1 cellular context compared by ENCODE assay signal in the genomic region with DNA sequence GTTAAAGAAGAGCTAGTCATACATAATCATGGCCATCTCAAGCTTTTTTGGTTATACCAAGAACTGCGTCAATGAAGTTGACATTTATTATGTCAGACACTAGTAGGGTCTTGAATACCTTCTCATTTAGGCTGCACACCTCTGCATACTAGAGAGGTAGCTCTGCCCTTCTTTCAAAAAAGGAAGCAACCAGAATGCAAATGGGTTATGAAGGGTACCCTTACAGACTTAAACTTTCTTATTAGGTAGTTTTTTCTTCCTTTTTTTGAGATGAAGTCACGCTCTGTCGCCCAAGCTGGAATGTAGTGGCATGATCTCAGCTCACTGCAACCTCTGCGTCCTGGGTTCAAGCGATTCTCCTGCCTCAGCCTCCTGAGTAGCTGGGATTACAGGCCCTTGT.
TF ChIP-seq lines count a peak whose summit lies in the region.

No MANE protein-coding gene starts in this region.

TF ChIP-seq in K562, 482 proteins besides CTCF, POLR2A, EP300 and RAD21:
- TF ChIP-seq ZNF639 (CRISPR knock-in tag; conservative IDR thresholded peaks at IDR 0.05 in 1 of 2, IDR thresholded peaks at IDR 0.05 in 1 of 2), result no peak
- no peak for TF ChIP-seq COPS2 (conservative IDR thresholded peaks at IDR 0.05)
- no peak for TF ChIP-seq ZFX (CRISPR knock-in tag; IDR thresholded peaks at IDR 0.05)
- no peak for TF ChIP-seq ETV6 (IDR thresholded peaks at IDR 0.05; ENCODE audit: borderline replicate concordance in 1 of 2, low read depth in 2 of 2, low read length in 1 of 2)
- TF ChIP-seq ETV6 (CRISPR knock-in tag; IDR thresholded peaks at IDR 0.05; ENCODE audit: borderline replicate concordance), result no peak
- no peak for TF ChIP-seq TBP (optimal IDR thresholded peaks at IDR 0.05; ENCODE audit: low read depth, low read length)
- no peak for TF ChIP-seq BMI1 (IDR thresholded peaks at IDR 0.05; ENCODE audit: low read length)
- no peak for TF ChIP-seq HMGN3 (IDR thresholded peaks at IDR 0.05; ENCODE audit: borderline replicate concordance, extremely low read depth, insufficient read length, low read depth, low read length)
- TF ChIP-seq FUS (optimal IDR thresholded peaks at IDR 0.05; ENCODE audit: low read depth, low read length), result no peak
